15 cellular contexts compared by ENCODE assay signal in the genomic region with DNA sequence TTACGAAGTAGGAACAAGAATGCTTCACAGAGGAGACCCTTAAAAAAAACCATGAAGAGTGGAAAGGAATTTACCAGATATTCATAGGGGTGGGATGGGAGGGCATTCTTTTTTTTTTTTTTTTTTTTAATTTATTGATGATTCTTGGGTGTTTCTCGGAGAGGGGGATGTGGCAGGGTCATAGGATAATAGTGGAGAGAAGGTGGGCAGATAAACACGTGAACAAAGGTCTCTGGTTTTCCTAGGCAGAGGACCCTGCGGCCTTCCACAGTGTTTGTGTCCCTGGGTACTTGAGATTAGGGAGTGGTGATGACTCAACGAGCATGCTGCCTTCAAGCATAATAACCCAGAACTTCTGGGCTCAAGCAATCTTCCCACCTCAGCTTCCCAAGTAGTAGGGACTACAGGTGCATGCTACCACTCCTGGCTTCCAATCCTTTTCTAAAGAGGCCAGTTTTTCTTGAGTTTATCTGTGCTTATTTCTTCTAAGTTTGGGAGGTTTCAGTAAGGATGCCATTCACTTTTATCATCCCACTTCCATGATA.
DNase-seq lines count a peak whose midpoint lies in the region; ATAC-seq and TF ChIP-seq lines count a peak whose summit lies in the region.
"Had no signal": no experiment of that assay in that cellular context is flagged by ENCODE, and none has a peak within 500 bp of the region (broad histone marks: within the 10 kb centered on the region; RNA-seq: fewer than 3 reads in every experiment).

No MANE protein-coding gene starts in this region.

- H3K36me3 ChIP-seq in GM23248 (ENCODE audit: low read depth) (peaks cover 10% of the 10 kb centered on the region; the same call in 1 of the 2 replicates), neural progenitor cell (no peaks in the 10 kb centered on the region)

- H3K27me3 Mint-ChIP-seq in neural progenitor cell (ENCODE audit: insufficient read depth, low read depth), result no peaks in the 10 kb centered on the region
- H3K27me3 Mint-ChIP-seq: CD4-positive, alpha-beta memory T cell had no signal

- no peak overlapping the region for H3K4me3 Mint-ChIP-seq in neural progenitor cell
- H3K4me3 Mint-ChIP-seq: CD4-positive, alpha-beta memory T cell; H9 had no signal

- DNase-seq in GM23248, result peak; percentile 2
- DNase-seq in M059J (ENCODE audit: low read depth), result peak; percentile 18
- DNase-seq in choroid plexus epithelial cell (ENCODE audit: low read depth), result peak; percentile 2
- DNase-seq in renal cortical epithelial cell (ENCODE audit: low read depth), result peak; percentile 8
- no peak for DNase-seq in neural progenitor cell (ENCODE audit: low spot score)
- DNase-seq in NCI-H2107 (lab: John Stamatoyannopoulos, UW), result no peak
- DNase-seq: BE2C; CD4-positive, alpha-beta memory T cell; GOT3; H9 had no signal

- H3K9me2 ChIP-seq in GM23248 (ENCODE audit: insufficient read depth), result no peaks in the 10 kb centered on the region

- H4K20me1 ChIP-seq in GM23248 (ENCODE audit: insufficient read depth), result no peaks in the 10 kb centered on the region
- no peaks in the 10 kb centered on the region for H4K20me1 ChIP-seq in neural progenitor cell (ENCODE audit: low read depth)

- H3K27ac ChIP-seq in GM23248 (no peak overlapping the region), neural progenitor cell (no peak overlapping the region)
- H3K27ac ChIP-seq: A549, C4-2B had no signal

- H3K9ac ChIP-seq in GM23248 (no peak overlapping the region), neural progenitor cell (no peak overlapping the region)

- H3K9me3 Mint-ChIP-seq in neural progenitor cell, result peaks cover 4% of the 10 kb centered on the region
- H3K9me3 Mint-ChIP-seq: CD4-positive, alpha-beta memory T cell had no signal

- peaks cover 7% of the 10 kb centered on the region for H3K36me3 Mint-ChIP-seq in neural progenitor cell

- no peaks in the 10 kb centered on the region for H3K27me3 ChIP-seq in GM23248 (replicated peaks; ENCODE audit: insufficient read depth)
- H3K27me3 ChIP-seq in neural progenitor cell, result no peaks in the 10 kb centered on the region
- H3K27me3 ChIP-seq: BE2C had no signal

- H3K9me3 ChIP-seq in GM23248 (ENCODE audit: low read depth) (no peaks in the 10 kb centered on the region), neural progenitor cell (ENCODE audit: low read depth) (no peaks in the 10 kb centered on the region)
- H3K9me3 ChIP-seq: A549, BE2C had no signal

- TF ChIP-seq CTCF in choroid plexus epithelial cell (conservative IDR thresholded peaks at IDR 0.05; ENCODE audit: low read depth, low read length) (no peak), neural progenitor cell (IDR thresholded peaks at IDR 0.05) (no peak)

- H3K4me1 ChIP-seq in GM23248 (ENCODE audit: insufficient read depth) (no peaks in the 10 kb centered on the region), neural progenitor cell (no peaks in the 10 kb centered on the region)
- H3K4me1 ChIP-seq: A549, BE2C had no signal

- H3K79me2 ChIP-seq in GM23248 (ENCODE audit: insufficient read depth) (no peaks in the 10 kb centered on the region), neural progenitor cell (ENCODE audit: low read depth) (no peaks in the 10 kb centered on the region)

- 76 to 88% methylated on average over 5 of the region's 5 CpGs for WGBS in GM23248 (ENCODE audit: low coverage in 1 of 2, low lambda C conversion rate in 2 of 2, missing lambda C conversion rate in 2 of 2), 2 experiments

- in situ Hi-C loops in GM23248 (cut with MboI), result no loop called here

- no peaks in the 10 kb centered on the region for H3K4me1 Mint-ChIP-seq in neural progenitor cell
- H3K4me1 Mint-ChIP-seq: CD4-positive, alpha-beta memory T cell; H9 had no signal

- no peak for ATAC-seq in HG03520 (IDR thresholded peaks at IDR 0.05; ENCODE audit: unreplicated experiment)
- ATAC-seq: A549, GM12878, HepG2 had no signal

- no peak overlapping the region for H3K4me3 ChIP-seq in GM23248
- no peak overlapping the region for H3K4me3 ChIP-seq in choroid plexus epithelial cell (ENCODE audit: low read depth, low read length)
- H3K4me3 ChIP-seq in neural progenitor cell, result no peak overlapping the region
- H3K4me3 ChIP-seq: A549, GM12878 had no signal

- H3F3A ChIP-seq in GM23248 (ENCODE audit: insufficient read depth) (no peaks in the 10 kb centered on the region), neural progenitor cell (ENCODE audit: low read depth) (no peaks in the 10 kb centered on the region)

- H3K27ac Mint-ChIP-seq in neural progenitor cell, result no peak overlapping the region
- H3K27ac Mint-ChIP-seq: CD4-positive, alpha-beta memory T cell; H9 had no signal

- H3K4me2 ChIP-seq in GM23248 (ENCODE audit: unreplicated experiment), result no peak overlapping the region
- no peak overlapping the region for H3K4me2 ChIP-seq in neural progenitor cell
- H3K4me2 ChIP-seq: A549 had no signal

- H2AFZ ChIP-seq in GM23248, result no peak overlapping the region
- H2AFZ ChIP-seq in neural progenitor cell (replicated peaks), result no peak overlapping the region

Comparison
In these comparisons a context has a peak if more than half of its experiments do, and no peak if none do; other contexts are left out.
1. DNase-seq: peak in GM23248 (single experiment), M059J (single experiment), choroid plexus epithelial cell (single experiment) and renal cortical epithelial cell (single experiment); none in neural progenitor cell (single experiment) and NCI-H2107 (single experiment).